17 cellular contexts compared by ENCODE assay signal in the genomic region with DNA sequence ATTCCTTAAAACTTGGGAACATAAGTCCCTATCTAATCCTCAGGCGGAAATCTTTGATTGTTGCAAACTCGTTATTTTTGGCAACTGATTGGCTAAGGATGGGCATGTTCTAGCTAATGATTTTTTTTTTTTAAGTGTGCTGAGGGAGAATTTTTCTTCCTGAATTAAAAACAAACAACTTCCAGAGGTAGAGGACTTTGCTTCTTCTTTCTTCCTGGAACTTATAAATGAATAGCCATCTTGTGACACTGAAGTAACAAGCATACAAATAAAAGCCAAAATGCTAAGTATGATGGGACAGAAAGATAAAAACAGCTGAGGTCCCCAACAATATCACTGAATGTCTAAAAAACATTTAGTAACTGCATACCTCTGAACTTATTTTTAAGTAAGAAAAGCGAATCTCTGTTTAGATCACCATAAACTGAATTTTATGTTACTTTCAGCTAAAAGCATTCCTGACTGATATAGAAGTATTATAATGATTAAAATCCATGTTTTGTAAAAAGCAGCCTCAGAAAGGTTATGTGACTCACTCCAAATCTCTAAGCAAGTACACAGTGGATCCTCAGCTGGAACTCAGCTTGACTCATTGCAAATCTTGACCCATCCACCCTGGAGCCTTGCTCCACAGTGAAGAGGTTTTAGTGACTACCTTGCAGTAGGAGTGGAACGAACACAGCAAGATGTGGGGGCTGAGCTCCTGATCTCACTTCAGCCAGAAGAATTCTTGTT.
DNase-seq lines count a peak whose midpoint lies in the region; ATAC-seq and TF ChIP-seq lines count a peak whose summit lies in the region.
"Had no signal": no experiment of that assay in that cellular context is flagged by ENCODE, and none has a peak within 500 bp of the region (broad histone marks: within the 10 kb centered on the region; RNA-seq: fewer than 3 reads in every experiment).

No MANE protein-coding gene starts in this region.

- H3K27ac ChIP-seq in breast epithelium (no peak overlapping the region), right atrium auricular region (no peak overlapping the region)
- H3K27ac ChIP-seq: 22Rv1, psoas muscle, SJCRH30 had no signal

- no TSS peak for BruUV-seq in MCF 10A (replicated peaks; lab: Mats Ljungman, UMichigan)

- H3K4me1 Mint-ChIP-seq in MCF 10A (ENCODE audit: insufficient read depth, unreplicated experiment) = peaks cover 30% of the 10 kb centered on the region
- no peaks in the 10 kb centered on the region for H3K4me1 Mint-ChIP-seq in progenitor cell of endocrine pancreas (ENCODE audit: low read depth)
- H3K4me1 Mint-ChIP-seq in natural killer cell = no peaks in the 10 kb centered on the region
- H3K4me1 Mint-ChIP-seq: activated CD4-positive, alpha-beta memory T cell treated with anti-CD3 and anti-CD28 coated beads, Interleukin-2, amount 10 ng/mL, durations not matched to agents 7 days and 5 days; endodermal cell had no signal

- no peak overlapping the region for H3K4me3 ChIP-seq in breast epithelium
- no peak overlapping the region for H3K4me3 ChIP-seq in right atrium auricular region
- H3K4me3 ChIP-seq: psoas muscle, SJCRH30 had no signal

- TF ChIP-seq CTCF in MCF 10A (IDR thresholded peaks at IDR 0.05; ENCODE audit: unreplicated experiment) (no peak), breast epithelium (IDR thresholded peaks at IDR 0.05) (no peak), progenitor cell of endocrine pancreas (IDR thresholded peaks at IDR 0.05; ENCODE audit: unreplicated experiment) (no peak), natural killer cell (IDR thresholded peaks at IDR 0.05) (no peak), right atrium auricular region (IDR thresholded peaks at IDR 0.05) (no peak)

- DNase-seq in MCF 10A (ENCODE audit: unreplicated experiment) (peak; percentile 64), breast epithelium (ENCODE audit: low spot score in 2 of 2) (no peak), astrocyte of the hippocampus (ENCODE audit: low read depth, low spot score) (peak; percentile 28), hepatic stellate cell (ENCODE audit: low spot score) (peak; percentile 48), dermis blood vessel endothelial cell (no peak), progenitor cell of endocrine pancreas (ENCODE audit: low spot score, unreplicated experiment) (no peak), natural killer cell (no peak), right atrium auricular region (ENCODE audit: low spot score) (no peak)
- DNase-seq: activated CD4-positive, alpha-beta memory T cell treated with anti-CD3 and anti-CD28 coated beads, Interleukin-2, amount 10 ng/mL, durations not matched to agents 7 days and 5 days; COR-L47; endodermal cell; NCI-H1105; NCI-H345; psoas muscle; SJCRH30 had no signal

- TF ChIP-seq POLR2A in breast epithelium (IDR thresholded peaks at IDR 0.05) = no peak

- H3K27me3 Mint-ChIP-seq in MCF 10A (ENCODE audit: insufficient read depth, unreplicated experiment) (no peaks in the 10 kb centered on the region), progenitor cell of endocrine pancreas (peaks cover 8% of the 10 kb centered on the region), natural killer cell (ENCODE audit: low read depth in 2 of 2) (peaks cover 14 to 15% of the 10 kb centered on the region in 2 donors)

- H3K9me3 Mint-ChIP-seq in MCF 10A (ENCODE audit: unreplicated experiment) (no peaks in the 10 kb centered on the region), progenitor cell of endocrine pancreas (ENCODE audit: low read depth) (no peaks in the 10 kb centered on the region), natural killer cell (no peaks in the 10 kb centered on the region)
- H3K9me3 Mint-ChIP-seq: activated CD4-positive, alpha-beta memory T cell treated with anti-CD3 and anti-CD28 coated beads, Interleukin-2, amount 10 ng/mL, durations not matched to agents 7 days and 5 days; endodermal cell had no signal

- POLR2A ChIA-PET in MCF 10A (lab: Yijun Ruan, JAX) = no interaction called here

- H3K36me3 Mint-ChIP-seq in MCF 10A (ENCODE audit: insufficient read depth, unreplicated experiment) = no peaks in the 10 kb centered on the region
- no peaks in the 10 kb centered on the region for H3K36me3 Mint-ChIP-seq in progenitor cell of endocrine pancreas (ENCODE audit: insufficient read depth)
- H3K36me3 Mint-ChIP-seq in natural killer cell = no peaks in the 10 kb centered on the region
- H3K36me3 Mint-ChIP-seq: brain had no signal

- intact Hi-C loops in MCF 10A (cut with micrococcal nuclease) = loop anchor here (5.0 kb wide), 1 partner anchor 392 kb away; no protein-coding TSS in a partner anchor
- intact Hi-C loops in breast epithelium (cut with DNase I; ENCODE audit: low total_unique reads) = no loop called here
- intact Hi-C loops in natural killer cell (cut with micrococcal nuclease) = no loop called here

- H3K4me3 Mint-ChIP-seq in MCF 10A (ENCODE audit: unreplicated experiment) = no peak overlapping the region
- H3K4me3 Mint-ChIP-seq in progenitor cell of endocrine pancreas (ENCODE audit: low read depth) = no peak overlapping the region
- no peak overlapping the region for H3K4me3 Mint-ChIP-seq in natural killer cell
- H3K4me3 Mint-ChIP-seq: activated CD4-positive, alpha-beta memory T cell treated with anti-CD3 and anti-CD28 coated beads, Interleukin-2, amount 10 ng/mL, durations not matched to agents 7 days and 5 days; brain; endodermal cell had no signal

- no peaks in the 10 kb centered on the region for H3K36me3 ChIP-seq in breast epithelium
- no peaks in the 10 kb centered on the region for H3K36me3 ChIP-seq in right atrium auricular region
- H3K36me3 ChIP-seq: SJCRH30 had no signal

- H3K27ac Mint-ChIP-seq in MCF 10A (ENCODE audit: low read depth, unreplicated experiment) (no peak overlapping the region), progenitor cell of endocrine pancreas (no peak overlapping the region), natural killer cell (no peak overlapping the region)
- H3K27ac Mint-ChIP-seq: activated CD4-positive, alpha-beta memory T cell treated with anti-CD3 and anti-CD28 coated beads, Interleukin-2, amount 10 ng/mL, durations not matched to agents 7 days and 5 days; brain; endodermal cell had no signal

- H3K4me1 ChIP-seq in breast epithelium (no peaks in the 10 kb centered on the region), right atrium auricular region (no peaks in the 10 kb centered on the region)
- H3K4me1 ChIP-seq: psoas muscle had no signal

- H3K27me3 ChIP-seq in breast epithelium (no peaks in the 10 kb centered on the region), right atrium auricular region (no peaks in the 10 kb centered on the region)
- H3K27me3 ChIP-seq: SJCRH30 had no signal

- H3K9me3 ChIP-seq in breast epithelium = no peaks in the 10 kb centered on the region
- no peaks in the 10 kb centered on the region for H3K9me3 ChIP-seq in right atrium auricular region
- H3K9me3 ChIP-seq: psoas muscle, SJCRH30 had no signal

- ATAC-seq in natural killer cell = no peak
- ATAC-seq: psoas muscle had no signal

- CTCF ChIA-PET in MCF 10A (lab: Yijun Ruan, JAX) = no interaction called here

Comparison
In these comparisons a context has a peak if more than half of its experiments do, and no peak if none do; other contexts are left out.
1. DNase-seq: peak in MCF 10A (single experiment), astrocyte of the hippocampus (single experiment) and hepatic stellate cell (single experiment); none in breast epithelium (0 of 2), dermis blood vessel endothelial cell (single experiment), progenitor cell of endocrine pancreas (single experiment), natural killer cell (single experiment) and right atrium auricular region (single experiment).